In the genomic region with DNA sequence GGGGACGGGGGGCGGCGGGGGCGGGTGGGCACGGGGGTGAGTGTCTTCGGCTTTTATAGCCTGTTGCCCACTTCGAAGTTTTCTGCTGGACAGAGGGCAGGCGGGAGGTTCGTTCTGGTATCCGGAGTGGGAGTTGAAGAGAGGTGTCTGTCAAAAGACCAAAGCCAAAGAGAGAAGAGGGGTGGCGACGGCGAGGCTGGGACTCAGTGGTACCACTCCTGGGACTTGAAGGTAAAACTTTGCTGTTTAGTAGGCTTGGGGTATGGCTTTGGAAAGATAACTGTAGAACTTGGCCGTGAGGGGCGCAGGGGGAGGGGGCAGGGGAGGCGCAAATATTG, we compare ENCODE assay signal across 11 cellular contexts.
DNase-seq lines count a peak whose midpoint lies in the region; ATAC-seq and TF ChIP-seq lines count a peak whose summit lies in the region.
"Had no signal": no experiment of that assay in that cellular context is flagged by ENCODE, and none has a peak within 500 bp of the region (broad histone marks: within the 10 kb centered on the region; RNA-seq: fewer than 3 reads in every experiment).

No MANE protein-coding gene starts in this region.

- DNase-seq in H7 (no peak), amygdala (lab: John Stamatoyannopoulos, UW) (peak in 41 of 56 donors; percentile 3 to 66 (median 26)), hypothalamus (lab: John Stamatoyannopoulos, UW) (peak in 44 of 51 donors; percentile 1 to 63 (median 40)), gastrocnemius medialis (peak in 1 of 2 donors; percentile 24), NCI-H2171 treated with DMSO at 0.1 percent for 48 hours (lab: John Stamatoyannopoulos, UW) (no peak)
- DNase-seq: activated naive CD4-positive, alpha-beta T cell treated with Interleukin-2 at 50 U/mL for 16 hours had no signal

- H3K36me3 ChIP-seq in H7 (replicated peaks; ENCODE audit: control insufficient read depth, insufficient read depth, low read length) (no peaks in the 10 kb centered on the region), gastrocnemius medialis (no peaks in the 10 kb centered on the region)
- H3K36me3 ChIP-seq: SJSA1 had no signal

- peak overlapping the region; percentile 82 to 94 (median 92) for H3K27ac ChIP-seq in gastrocnemius medialis
- H3K27ac ChIP-seq: SJSA1 had no signal

- TF ChIP-seq POLR2A in gastrocnemius medialis (IDR thresholded peaks at IDR 0.05), result no peak

- intact Hi-C loops in gastrocnemius medialis (cut with DNase I; ENCODE audit: low total_unique reads), result loop anchor here (5.0 kb wide), 4 partner anchors 92 to 293 kb away; no protein-coding TSS in a partner anchor

- H3K27me3 ChIP-seq in H7 (ENCODE audit: control insufficient read depth, insufficient read depth, low read length), result no peaks in the 10 kb centered on the region
- no peaks in the 10 kb centered on the region for H3K27me3 ChIP-seq in gastrocnemius medialis

- in situ Hi-C loops in gastrocnemius medialis (cut with MboI; ENCODE audit: low sequenced_read_pairs in 4 of 4), result loop anchor here in 1 of 4 donors (25.0 kb wide), 1 partner anchor 293 kb away; no protein-coding TSS in a partner anchor

- H3K4me3 ChIP-seq in H7 (ENCODE audit: insufficient read depth, low read depth, low read length) (peak overlapping the region; percentile 72), gastrocnemius medialis (peak overlapping the region; percentile 69 to 79 (median 72))
- H3K4me3 ChIP-seq: K562 had no signal

- H3K9me3 ChIP-seq in gastrocnemius medialis, result no peaks in the 10 kb centered on the region
- H3K9me3 ChIP-seq: SJSA1 had no signal

- peaks cover 19 to 20% of the 10 kb centered on the region in 2 donors for H3K4me1 ChIP-seq in gastrocnemius medialis

- ATAC-seq in gastrocnemius medialis (peak in 1 of 2 donors; percentile 14), HG02678 (IDR thresholded peaks at IDR 0.05; ENCODE audit: unreplicated experiment) (no peak), HG03571 (IDR thresholded peaks at IDR 0.05; ENCODE audit: unreplicated experiment) (no peak), HG02623 (IDR thresholded peaks at IDR 0.05; ENCODE audit: unreplicated experiment) (no peak)
- ATAC-seq: K562 had no signal

- no peak for TF ChIP-seq CTCF in gastrocnemius medialis (IDR thresholded peaks at IDR 0.05 in 4 of 5, conservative IDR thresholded peaks at IDR 0.05 in 1 of 5)

Comparison
In these comparisons a context has a peak if more than half of its experiments do, and no peak if none do; other contexts are left out.
1. DNase-seq: peak in amygdala (41 of 56) and hypothalamus (44 of 51); none in H7 (single experiment) and NCI-H2171 treated with DMSO at 0.1 percent for 48 hours (single experiment).